Comparison of ENCODE assay signal across 8 cellular contexts in genomic region chr9:123525957-123526356, GRCh38.
"Had no signal": no experiment of that assay in that cellular context is flagged by ENCODE, and none has a peak within 500 bp of the region (broad histone marks: within the 10 kb centered on the region; RNA-seq: fewer than 3 reads in every experiment).

No MANE protein-coding gene starts in this region.

- H3K27ac Mint-ChIP-seq: GM23338, HFFc6 had no signal

- DNase-seq: H7, HCEC 1CT, HFFc6, IMR-90, KBM-7 had no signal

- H3K4me2 ChIP-seq: GM23338, KMS-11 had no signal

- H2AFZ ChIP-seq: GM23338 had no signal

- ATAC-seq: GM23338 had no signal

- H3K4me3 ChIP-seq: GM23338 had no signal

- H3K27ac ChIP-seq: HL-60, KMS-11 had no signal

- H3K9ac ChIP-seq: KMS-11 had no signal
